In the genomic region with DNA sequence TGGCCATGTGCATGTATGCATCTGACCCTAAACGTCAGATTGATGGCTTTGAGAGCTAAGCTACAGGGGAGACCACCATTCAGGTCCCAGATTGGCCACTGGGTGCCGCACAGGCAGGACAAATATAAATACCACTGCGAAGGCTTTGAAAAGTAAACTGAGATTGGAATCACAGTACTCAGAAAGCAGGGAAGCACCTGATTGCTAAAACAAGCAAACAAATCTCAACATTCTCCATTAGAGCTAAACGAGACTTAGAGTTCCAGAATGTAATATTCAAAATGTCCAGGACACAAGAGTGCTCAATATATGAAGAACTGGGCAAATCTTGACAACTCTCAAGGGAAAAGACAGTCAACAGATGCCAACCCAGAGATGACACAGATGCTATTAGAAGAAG, we compare ENCODE assay signal across 27 cellular contexts.
"Had no signal": no experiment of that assay in that cellular context is flagged by ENCODE, and none has a peak within 500 bp of the region (broad histone marks: within the 10 kb centered on the region; RNA-seq: fewer than 3 reads in every experiment).

No MANE protein-coding gene starts in this region.

- H3K36me3 ChIP-seq: neural progenitor cell, neutrophil, pancreas, spleen, suprapubic skin, tibial artery, transverse colon, uterus had no signal

- H3K9ac ChIP-seq: neural progenitor cell had no signal

- DNase-seq: naive thymus-derived CD4-positive, alpha-beta T cell; natural killer cell; nucleus accumbens; pancreas; psoas muscle; right cardiac atrium; spleen; stimulated activated CD4-positive, alpha-beta T cell treated with anti-CD3 and anti-CD28 coated beads, Interleukin-12 subunit alpha, Interleukin-12 subunit beta, amount 100 ng/mL, for 4 hours; stimulated activated CD4-positive, alpha-beta T cell treated with anti-CD3 and anti-CD28 coated beads, Interleukin-1b, Interleukin-23, amount 100 ng/mL, for 48 hours; stimulated activated CD4-positive, alpha-beta T cell treated with anti-CD3 and anti-CD28 coated beads, Interleukin-4, amount 100 ng/mL, for 1 hour; stimulated activated CD4-positive, alpha-beta T cell treated with anti-CD3 and anti-CD28 coated beads, Interleukin-4, amount 100 ng/mL, for 4 hours; stimulated activated CD8-positive, alpha-beta memory T cell treated with anti-CD3 and anti-CD28 coated beads, Interleukin-4, amount 100 ng/mL, for 48 hours; stimulated activated naive CD4-positive, alpha-beta T cell; stimulated activated naive CD8-positive, alpha-beta T cell treated with anti-CD3 and anti-CD28 coated beads, Interleukin-15, amount 100 ng/mL, for 72 hours; stimulated activated naive CD8-positive, alpha-beta T cell treated with anti-CD3 and anti-CD28 coated beads, Interleukin-15, Interleukin-2, amounts not matched to agents 100 U/mL and 50 U/mL, for 24 hours; substantia nigra; testis; transverse colon; uterus had no signal

- H3K4me1 ChIP-seq: neural progenitor cell, pancreas, psoas muscle, spleen, suprapubic skin, testis, tibial artery, transverse colon, uterus had no signal

- H3K4me3 ChIP-seq: neural progenitor cell, pancreas, psoas muscle, skin epidermis, smooth muscle cell, spleen, suprapubic skin, testis, tibial artery, transverse colon, uterus had no signal

- H3K27me3 ChIP-seq: neural progenitor cell, neutrophil, pancreas, spleen, suprapubic skin, testis, tibial artery, transverse colon, uterus had no signal

- H3K27ac ChIP-seq: neural progenitor cell, neutrophil, pancreas, psoas muscle, skin epidermis, suprapubic skin, testis, tibial artery, transverse colon, uterus had no signal

- FAIRE-seq: pancreas had no signal

- H3K4me2 ChIP-seq: neural progenitor cell, smooth muscle cell had no signal

- H3K9me3 ChIP-seq: neutrophil, pancreas, psoas muscle, suprapubic skin, testis, transverse colon, uterus had no signal

- H2AFZ ChIP-seq: neural progenitor cell had no signal

- ATAC-seq: naive thymus-derived CD4-positive, alpha-beta T cell; natural killer cell; pancreas; psoas muscle; right cardiac atrium; sciatic nerve; stimulated activated memory B cell treated with anti-CD40 and anti-IgM and Interleukin-4, amounts not matched to agents 10 μg/mL and 1 μg/mL and 100 μg/mL, for 72 hours; stimulated activated naive CD8-positive, alpha-beta T cell treated with anti-CD3 and anti-CD28 coated beads, Interleukin-15, amount 100 ng/mL, for 72 hours; stimulated activated naive CD8-positive, alpha-beta T cell treated with anti-CD3 and anti-CD28 coated beads, Interleukin-15, Interleukin-2, amounts not matched to agents 100 U/mL and 50 U/mL, for 24 hours had no signal
